8 cellular contexts compared by ENCODE assay signal in genomic region chr2:235779444-235779896, GRCh38.
DNase-seq lines count a peak whose midpoint lies in the region; TF ChIP-seq lines count a peak whose summit lies in the region.

No MANE protein-coding gene starts in this region.

- H3K9me3 ChIP-seq in trophoblast cell (ENCODE audit: insufficient read depth, low read depth, low read length) (no peaks in the 10 kb centered on the region), vagina (no peaks in the 10 kb centered on the region)

- intact Hi-C loops in activated naive CD4-positive, alpha-beta T cell treated with anti-CD3 and anti-CD28 coated beads for 36 hours (cut with micrococcal nuclease) = loop anchor here (1.0 to 5.0 kb wide), 3 partner anchors 273 to 402 kb away; no protein-coding TSS in a partner anchor
- intact Hi-C loops in vagina (cut with DNase I) = loop anchor here (5.0 kb wide), 1 partner anchor 398 kb away; no protein-coding TSS in a partner anchor

- no peak overlapping the region for H3K23ac ChIP-seq in trophoblast cell (ENCODE audit: low read length)

- TF ChIP-seq POLR2A in vagina (IDR thresholded peaks at IDR 0.05) = no peak

- H4K8ac ChIP-seq in trophoblast cell (ENCODE audit: low read depth, low read length) = no peak overlapping the region

- no peak overlapping the region for H3K14ac ChIP-seq in trophoblast cell (ENCODE audit: low read length)

- H3K27ac ChIP-seq in trophoblast cell (ENCODE audit: low read depth, low read length) (no peak overlapping the region), vagina (no peak overlapping the region)

- H3K4me3 ChIP-seq in trophoblast cell (ENCODE audit: low read depth, low read length) (no peak overlapping the region), vagina (no peak overlapping the region)

- H3K79me2 ChIP-seq in trophoblast cell (ENCODE audit: control insufficient read depth, insufficient read depth, low read length, poor library complexity) = no peaks in the 10 kb centered on the region

- no peaks in the 10 kb centered on the region for H3K36me3 Mint-ChIP-seq in activated naive CD4-positive, alpha-beta T cell treated with anti-CD3 and anti-CD28 coated beads for 36 hours (ENCODE audit: low read depth)

- whole genome bisulfite sequencing in trophoblast cell (ENCODE audit: extremely low coverage, insufficient coverage, insufficient read length) = no CpG with 5 or more reads among the region's 8 CpGs

- no peak overlapping the region for H2AFZ ChIP-seq in trophoblast cell (ENCODE audit: insufficient read depth, low read length, poor library complexity)

- H3K9me3 Mint-ChIP-seq in activated naive CD4-positive, alpha-beta T cell treated with anti-CD3 and anti-CD28 coated beads for 36 hours = no peaks in the 10 kb centered on the region

- DNase-seq in 8988T = peak; percentile 67
- peak; percentile 58 for DNase-seq in RPMI7951 (ENCODE audit: low read depth)
- DNase-seq in activated naive CD4-positive, alpha-beta T cell treated with anti-CD3 and anti-CD28 coated beads for 36 hours = peak; percentile 80
- DNase-seq in germinal center (ENCODE audit: low spot score) = peak; percentile 33
- DNase-seq in trophoblast cell = peak; percentile 84 to 93
- DNase-seq in vagina (ENCODE audit: extremely low spot score in 2 of 2) = no peak

- no peak overlapping the region for H3K18ac ChIP-seq in trophoblast cell (ENCODE audit: low read length)

- no peak overlapping the region for H2BK5ac ChIP-seq in trophoblast cell (ENCODE audit: low read depth, low read length, poor library complexity)

- H3K79me1 ChIP-seq in trophoblast cell (ENCODE audit: low read length) = no peaks in the 10 kb centered on the region

- H4K12ac ChIP-seq in trophoblast cell (ENCODE audit: low read depth, low read length) = no peak overlapping the region

- TF ChIP-seq EP300 in Ishikawa (IDR thresholded peaks at IDR 0.05; ENCODE audit: borderline replicate concordance) = no peak

- H3K4me1 ChIP-seq in trophoblast cell (ENCODE audit: control insufficient read depth in 1 of 2, insufficient read depth in 2 of 2, low read length in 2 of 2) = peaks cover 0 to 2% of the 10 kb centered on the region in 2 experiments
- no peaks in the 10 kb centered on the region for H3K4me1 ChIP-seq in vagina

- TF ChIP-seq RAD21 in Ishikawa (IDR thresholded peaks at IDR 0.05; ENCODE audit: low read depth) = peak; percentile 84

- peak; percentile 84 for TF ChIP-seq CTCF in GM12874 (IDR thresholded peaks at IDR 0.05; ENCODE audit: insufficient read depth, low read depth, low read length)
- peak; percentile 21 to 77 (median 33) for TF ChIP-seq CTCF in vagina (IDR thresholded peaks at IDR 0.05)

- H3K9ac ChIP-seq in trophoblast cell (ENCODE audit: low read length) = no peak overlapping the region

- no peak overlapping the region for H3K27ac Mint-ChIP-seq in activated naive CD4-positive, alpha-beta T cell treated with anti-CD3 and anti-CD28 coated beads for 36 hours

- H3K4ac ChIP-seq in trophoblast cell (ENCODE audit: low read depth, low read length) = no peak overlapping the region

- H4K91ac ChIP-seq in trophoblast cell (ENCODE audit: low read depth, low read length) = no peak overlapping the region

- H3K27me3 ChIP-seq in trophoblast cell (ENCODE audit: insufficient read depth, low read length) = no peaks in the 10 kb centered on the region
- no peaks in the 10 kb centered on the region for H3K27me3 ChIP-seq in vagina

- no peak overlapping the region for H2BK120ac ChIP-seq in trophoblast cell (ENCODE audit: insufficient read depth, low read length, poor library complexity)

- H3K36me3 ChIP-seq in trophoblast cell (ENCODE audit: control insufficient read depth in 1 of 2, insufficient read depth in 2 of 2, low read length in 2 of 2) (peaks cover 0 to 3% of the 10 kb centered on the region in 2 experiments), vagina (no peaks in the 10 kb centered on the region)

- H3K27me3 Mint-ChIP-seq in activated naive CD4-positive, alpha-beta T cell treated with anti-CD3 and anti-CD28 coated beads for 36 hours (ENCODE audit: low read depth) = peaks cover 29% of the 10 kb centered on the region

- H3K4me1 Mint-ChIP-seq in activated naive CD4-positive, alpha-beta T cell treated with anti-CD3 and anti-CD28 coated beads for 36 hours (ENCODE audit: low read depth) = no peaks in the 10 kb centered on the region

- H2AK5ac ChIP-seq in trophoblast cell (ENCODE audit: low read length) = no peak overlapping the region

- H3K4me3 Mint-ChIP-seq in activated naive CD4-positive, alpha-beta T cell treated with anti-CD3 and anti-CD28 coated beads for 36 hours = no peak overlapping the region

- CTCF ChIA-PET in activated naive CD4-positive, alpha-beta T cell treated with anti-CD3 and anti-CD28 coated beads for 36 hours (lab: Charles Lee) = interaction anchor here (0.7 to 5.3 kb wide), 14 partner anchors 9 to 479 kb away, joined by 3 to 44 read pairs (median 3); no protein-coding TSS in a partner anchor

- no peak overlapping the region for H3K4me2 ChIP-seq in trophoblast cell (ENCODE audit: low read length)

- no peak overlapping the region for H2BK12ac ChIP-seq in trophoblast cell (ENCODE audit: low read length)

TF ChIP-seq in Ishikawa, 13 proteins besides CTCF, POLR2A, EP300 and RAD21:
- no peak for TF ChIP-seq NFIC (IDR thresholded peaks at IDR 0.05)

Comparison
In these comparisons a context has a peak if more than half of its experiments do, and no peak if none do; other contexts are left out.
1. DNase-seq: peak in 8988T (single experiment), RPMI7951 (single experiment), activated naive CD4-positive, alpha-beta T cell treated with anti-CD3 and anti-CD28 coated beads for 36 hours (single experiment), germinal center (single experiment) and trophoblast cell (2 of 2); none in vagina (0 of 2).